22 cellular contexts compared by ENCODE assay signal in genomic region chr4:6021831-6022606, GRCh38. TPM values are rescaled to one million over a fixed set of nuclear protein-coding genes. Genes with fewer than 3 reads are reported as not detected.
DNase-seq lines count a peak whose midpoint lies in the region; ATAC-seq, FAIRE-seq and TF ChIP-seq lines count a peak whose summit lies in the region.
"Had no signal": no experiment of that assay in that cellular context is flagged by ENCODE, and none has a peak within 500 bp of the region (broad histone marks: within the 10 kb centered on the region; RNA-seq: fewer than 3 reads in every experiment).

No MANE protein-coding gene starts in this region.

- H3K4me2 ChIP-seq in IMR-90 (ENCODE audit: low read depth, low read length), result no peak overlapping the region

- no peaks in the 10 kb centered on the region for H3K4me1 ChIP-seq in IMR-90 (ENCODE audit: control insufficient read depth, insufficient read depth, low read length)
- no peaks in the 10 kb centered on the region for H3K4me1 ChIP-seq in small intestine (ENCODE audit: control insufficient read depth in 2 of 2, insufficient read depth in 1 of 2, low read depth in 1 of 2, low read length in 1 of 2)
- H3K4me1 ChIP-seq: BE2C, Peyer's patch, SJSA1 had no signal

- FAIRE-seq in small intestine (lab: Jason Lieb, UNC), result no peak
- FAIRE-seq: A204.1, GM19239 had no signal

- H4K5ac ChIP-seq in IMR-90 (ENCODE audit: low read depth, low read length), result no peak overlapping the region

- no peak overlapping the region for H3K9ac ChIP-seq in IMR-90 (ENCODE audit: low read depth, low read length)

- no peaks in the 10 kb centered on the region for H3K79me1 ChIP-seq in IMR-90 (ENCODE audit: low read depth in 1 of 2, low read length in 2 of 2)

- peak overlapping the region; percentile 13 for H2AK9ac ChIP-seq in IMR-90 (replicated peaks; ENCODE audit: low read depth, low read length, poor library complexity)

- no peak overlapping the region for H3K4me3 Mint-ChIP-seq in chondrocyte (ENCODE audit: unreplicated experiment)

- POLR2A ChIA-PET in IMR-90 (lab: Charles Lee; ENCODE audit: unreplicated experiment) (no interaction called here), HEK293T (lab: Yijun Ruan, JAX) (no interaction called here)

- no peak overlapping the region for H4K8ac ChIP-seq in IMR-90 (ENCODE audit: low read depth in 2 of 2, low read length in 2 of 2)

- CTCF ChIA-PET in IMR-90 (lab: Yijun Ruan, JAX) (no interaction called here), HEK293T (lab: Yijun Ruan, JAX) (interaction anchor here (0.6 kb wide), 1 partner anchor 209 kb away, joined by 3 read pairs; no protein-coding TSS in a partner anchor)

- no peaks in the 10 kb centered on the region for H3K4me1 Mint-ChIP-seq in chondrocyte (ENCODE audit: low read depth)

- H3K27ac ChIP-seq in IMR-90 (ENCODE audit: insufficient read depth, low read length) (no peak overlapping the region), small intestine (ENCODE audit: low read depth in 1 of 2, low read length in 1 of 2) (no peak overlapping the region)
- H3K27ac ChIP-seq: Peyer's patch, SJSA1 had no signal

- intact Hi-C loops in IMR-90 (cut with micrococcal nuclease), result no loop called here

- no TSS peak for BruUV-seq in IMR-90 (replicated peaks; lab: Mats Ljungman, UMichigan)

- H3K9me3 Mint-ChIP-seq in chondrocyte (ENCODE audit: low read depth), result no peaks in the 10 kb centered on the region

- no peak for ATAC-seq in IMR-90 (ENCODE audit: low read depth)
- ATAC-seq in HG03039 (IDR thresholded peaks at IDR 0.05; ENCODE audit: unreplicated experiment), result no peak
- ATAC-seq: HCT116 had no signal

- H4K20me1 ChIP-seq in IMR-90 (ENCODE audit: insufficient read depth, low read length), result no peaks in the 10 kb centered on the region

- no peak overlapping the region for H2AK5ac ChIP-seq in IMR-90 (ENCODE audit: low read depth, low read length)

- in situ Hi-C loops in IMR-90 (cut with MboI; ENCODE audit: low sequenced_read_pairs), result no loop called here

- dilution Hi-C loops in IMR-90 (cut with HindIII; ENCODE audit: low sequenced_read_pairs, unreplicated experiment), result no loop called here

- WGBS in IMR-90 (ENCODE audit: extremely low coverage in 2 of 2, insufficient read length in 1 of 2), 2 experiments, result 73% methylated on average over 6 of the region's 20 CpGs; no CpG with 5 or more reads in 1 of the 2 experiments
- WGBS in small intestine, 3 donors, result 69 to 81% (median 73%) methylated on average over 20 of the region's 20 CpGs

- no peaks in the 10 kb centered on the region for H3K9me1 ChIP-seq in IMR-90 (ENCODE audit: insufficient read depth, low read length)

- no peak overlapping the region for H2BK120ac ChIP-seq in IMR-90 (ENCODE audit: low read depth, low read length)

- H2BK15ac ChIP-seq in IMR-90 (ENCODE audit: low read depth, low read length), result no peak overlapping the region

- H4K91ac ChIP-seq in IMR-90 (ENCODE audit: insufficient read depth, low read depth, low read length), result no peak overlapping the region

- H3K27ac Mint-ChIP-seq in chondrocyte (ENCODE audit: unreplicated experiment), result no peak overlapping the region

- H3K18ac ChIP-seq in IMR-90 (ENCODE audit: low read depth, low read length), result no peak overlapping the region

- peak overlapping the region; percentile 29 for H2AFZ ChIP-seq in IMR-90 (replicated peaks; ENCODE audit: low read length, poor library complexity)

- H3K36me3 ChIP-seq in IMR-90 (ENCODE audit: control insufficient read depth, insufficient read depth, low read length), result no peaks in the 10 kb centered on the region
- no peaks in the 10 kb centered on the region for H3K36me3 ChIP-seq in small intestine (ENCODE audit: control insufficient read depth in 2 of 2, insufficient read depth in 2 of 2, low read length in 2 of 2)
- H3K36me3 ChIP-seq: BE2C, Peyer's patch, SJSA1 had no signal

- H3K36me3 Mint-ChIP-seq in chondrocyte (ENCODE audit: low read depth), result no peaks in the 10 kb centered on the region

- H3K4me3 ChIP-seq in IMR-90 (ENCODE audit: insufficient read depth, low read depth, low read length), result no peak overlapping the region
- no peak overlapping the region for H3K4me3 ChIP-seq in small intestine (ENCODE audit: low read depth in 1 of 2, low read length in 2 of 2)
- H3K4me3 ChIP-seq: Peyer's patch, SJSA1 had no signal

- H3K27me3 ChIP-seq in IMR-90 (ENCODE audit: control insufficient read depth, insufficient read depth, low read length) (no peaks in the 10 kb centered on the region; the same call in 1 of the 2 replicates), small intestine (ENCODE audit: control insufficient read depth in 2 of 2, insufficient read depth in 2 of 2, low read length in 2 of 2) (no peaks in the 10 kb centered on the region)
- H3K27me3 ChIP-seq: BE2C, Peyer's patch, SJSA1 had no signal

- DNase-seq in NCI-H2196 (lab: John Stamatoyannopoulos, UW; ENCODE audit: unreplicated experiment), result peak; percentile 7
- DNase-seq in NCI-H2196 treated with DMSO at 0.1 percent for 48 hours (lab: John Stamatoyannopoulos, UW; ENCODE audit: unreplicated experiment), result no peak
- no peak for DNase-seq in IMR-90
- peak; percentile 72 for DNase-seq in chondrocyte (ENCODE audit: low spot score)
- DNase-seq in small intestine, result peak; percentile 4
- no peak for DNase-seq in HEK293T (ENCODE audit: extremely low spot score)
- DNase-seq in OCI-M1 (lab: John Stamatoyannopoulos, UW), result no peak
- DNase-seq: BE2C, GOT3, Kasumi-1, NCI-H187, NCI-H226, NCI-H510A treated with DMSO at 0.1 percent for 48 hours, NCI-H748 treated with DMSO at 0.1 percent for 48 hours, Peyer's patch had no signal

- H2BK20ac ChIP-seq in IMR-90 (ENCODE audit: low read depth, low read length), result no peak overlapping the region

- no peak overlapping the region for H3K56ac ChIP-seq in IMR-90 (ENCODE audit: extremely low read depth, insufficient read depth, low read length)

- H3K14ac ChIP-seq in IMR-90 (replicated peaks; ENCODE audit: low read depth, low read length), result no peak overlapping the region

- no peak overlapping the region for H2BK5ac ChIP-seq in IMR-90 (ENCODE audit: low read depth, low read length, poor library complexity, severe bottlenecking)

- TF ChIP-seq CTCF in IMR-90 (conservative IDR thresholded peaks at IDR 0.05; ENCODE audit: low read depth, low read length), result no peak
- no peak for TF ChIP-seq CTCF in chondrocyte (IDR thresholded peaks at IDR 0.05)

- no peak for TF ChIP-seq RAD21 in IMR-90 (IDR thresholded peaks at IDR 0.05; ENCODE audit: low read length)

- H3K23ac ChIP-seq in IMR-90 (ENCODE audit: low read depth, low read length), result no peak overlapping the region

- no peak overlapping the region for H3K4ac ChIP-seq in IMR-90 (ENCODE audit: low read depth, low read length)

- H3K9me3 ChIP-seq in IMR-90 (ENCODE audit: control insufficient read depth, insufficient read depth, low read length) (no peaks in the 10 kb centered on the region), small intestine (ENCODE audit: control insufficient read depth, low read depth) (no peaks in the 10 kb centered on the region)
- H3K9me3 ChIP-seq: BE2C, Peyer's patch, SJSA1 had no signal

- H3K27me3 Mint-ChIP-seq in chondrocyte (ENCODE audit: low read depth), result peaks cover 50% of the 10 kb centered on the region

- no peak for TF ChIP-seq POLR2A in IMR-90 (IDR thresholded peaks at IDR 0.05; ENCODE audit: low read depth, low read length)

TF ChIP-seq in IMR-90, 13 proteins besides CTCF, POLR2A, EP300 and RAD21:
- TF ChIP-seq MAFK (IDR thresholded peaks at IDR 0.05; ENCODE audit: low read depth, low read length), result no peak
- no peak for TF ChIP-seq CHD1 (IDR thresholded peaks at IDR 0.05; ENCODE audit: low read depth, low read length)
- TF ChIP-seq CEBPB (IDR thresholded peaks at IDR 0.05; ENCODE audit: low read depth, low read length), result no peak
- TF ChIP-seq, protein P1, sequence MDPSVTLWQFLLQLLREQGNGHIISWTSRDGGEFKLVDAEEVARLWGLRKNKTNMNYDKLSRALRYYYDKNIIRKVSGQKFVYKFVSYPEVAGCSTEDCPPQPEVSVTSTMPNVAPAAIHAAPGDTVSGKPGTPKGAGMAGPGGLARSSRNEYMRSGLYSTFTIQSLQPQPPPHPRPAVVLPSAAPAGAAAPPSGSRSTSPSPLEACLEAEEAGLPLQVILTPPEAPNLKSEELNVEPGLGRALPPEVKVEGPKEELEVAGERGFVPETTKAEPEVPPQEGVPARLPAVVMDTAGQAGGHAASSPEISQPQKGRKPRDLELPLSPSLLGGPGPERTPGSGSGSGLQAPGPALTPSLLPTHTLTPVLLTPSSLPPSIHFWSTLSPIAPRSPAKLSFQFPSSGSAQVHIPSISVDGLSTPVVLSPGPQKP (IDR thresholded peaks at IDR 0.05; ENCODE audit: borderline replicate concordance, low read depth, low read length), result no peak

TF ChIP-seq in HEK293T, 16 proteins besides CTCF, POLR2A, EP300 and RAD21:
- TF ChIP-seq ARNT (IDR thresholded peaks at IDR 0.05) (no peak), NFRKB (IDR thresholded peaks at IDR 0.05) (no peak), FOXA1 (IDR thresholded peaks at IDR 0.05) (no peak), FOXK2 (IDR thresholded peaks at IDR 0.05) (no peak), SP1 (IDR thresholded peaks at IDR 0.05) (no peak), PKNOX1 (IDR thresholded peaks at IDR 0.05) (no peak), BHLHE40 (IDR thresholded peaks at IDR 0.05; ENCODE audit: borderline replicate concordance) (no peak), HDGF (IDR thresholded peaks at IDR 0.05; ENCODE audit: borderline replicate concordance) (no peak), FOXM1 (IDR thresholded peaks at IDR 0.05; ENCODE audit: borderline replicate concordance) (no peak), L3MBTL2 (conservative IDR thresholded peaks at IDR 0.05) (no peak), ELF4 (IDR thresholded peaks at IDR 0.05) (no peak), ZNF384 (IDR thresholded peaks at IDR 0.05) (no peak), CTBP1 (IDR thresholded peaks at IDR 0.05; ENCODE audit: borderline replicate concordance) (no peak)

RNA-seq across cellular contexts. Expression of gene C4orf50, which starts 3.8 kb away (rescaled TPM):
- not detected in 2 replicates for total RNA-seq in IMR-90 (2012; rRNA removed)
- polyA plus RNA-seq in IMR-90 (2012; rRNA removed), result not detected in 2 replicates
- not detected in 2 replicates for polyA plus RNA-seq in IMR-90 (2012; cell fraction: cytosol; rRNA removed)
- polyA plus RNA-seq in IMR-90 (2012; cell fraction: nucleus; rRNA removed; ENCODE audit: low replicate concordance), result not detected in 2 replicates
- total RNA-seq in chondrocyte, result not detected in 3 replicates
- polyA plus RNA-seq in small intestine, result under 1 TPM in 1 of 3 donors, not detected in 2; 0.49 TPM
- total RNA-seq: G401, MCF 10A, SJSA1 had no signal

Comparison
In these comparisons a context has a peak if more than half of its experiments do, and no peak if none do; other contexts are left out.
1. DNase-seq: peak in NCI-H2196 (single experiment), chondrocyte (single experiment) and small intestine (single experiment); none in NCI-H2196 treated with DMSO at 0.1 percent for 48 hours (single experiment), IMR-90 (single experiment), HEK293T (single experiment) and OCI-M1 (single experiment).